Comparison of ENCODE assay signal across 22 cellular contexts in the genomic region with DNA sequence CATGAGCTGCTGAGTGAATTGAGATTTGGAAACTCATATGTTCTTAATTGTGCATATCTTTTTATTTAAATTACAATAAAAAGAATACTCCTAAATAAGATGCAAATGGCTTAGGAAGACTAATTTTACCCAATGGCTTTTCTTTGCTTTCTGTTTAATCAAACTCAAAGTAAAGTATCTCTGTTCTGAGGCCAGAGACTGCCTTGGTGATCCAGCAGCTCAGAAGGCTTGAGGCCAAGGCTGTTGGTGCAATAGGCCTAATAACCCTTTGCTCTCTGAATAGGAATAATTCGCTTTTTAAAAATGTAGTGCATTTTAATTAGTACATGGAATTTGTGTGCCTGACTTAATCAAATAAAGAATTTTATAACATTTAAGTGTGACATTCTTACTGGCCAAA.
DNase-seq lines count a peak whose midpoint lies in the region; ATAC-seq, FAIRE-seq and TF ChIP-seq lines count a peak whose summit lies in the region.
"Had no signal": no experiment of that assay in that cellular context is flagged by ENCODE, and none has a peak within 500 bp of the region (broad histone marks: within the 10 kb centered on the region; RNA-seq: fewer than 3 reads in every experiment).

No MANE protein-coding gene starts in this region.

- POLR2A ChIA-PET in HepG2 (lab: Yijun Ruan, JAX), result no interaction called here

- no peaks in the 10 kb centered on the region for H3K9me3 Mint-ChIP-seq in activated CD8-positive, alpha-beta memory T cell treated with anti-CD3 and anti-CD28 coated beads, Interleukin-2, amount 10 ng/mL, durations not matched to agents 7 days and 5 days (ENCODE audit: low read depth)
- H3K9me3 Mint-ChIP-seq: CD8-positive, alpha-beta T cell had no signal

- no peak for TF ChIP-seq CTCF in liver (IDR thresholded peaks at IDR 0.05; ENCODE audit: low read depth, low read length, missing input control)
- TF ChIP-seq CTCF in HepG2 (CRISPR knock-in tag; IDR thresholded peaks at IDR 0.05), result no peak

- TF ChIP-seq EP300 in HepG2 (IDR thresholded peaks at IDR 0.05; ENCODE audit: low read depth in 2 of 2, low read length in 2 of 2) (no peak), HepG2 (CRISPR knock-in tag; IDR thresholded peaks at IDR 0.05; ENCODE audit: borderline replicate concordance) (no peak)

- TF ChIP-seq POLR2A in HepG2 (IDR thresholded peaks at IDR 0.05; ENCODE audit: insufficient read depth in 1 of 2, low read depth in 2 of 2, low read length in 2 of 2), result no peak

- WGBS in liver, result 39% methylated on average over 1 of the region's 1 CpG
- 0% methylated on average over 1 of the region's 1 CpG for WGBS in HepG2 (ENCODE audit: low lambda C conversion rate)

- H3K36me3 ChIP-seq in liver (ENCODE audit: control insufficient read depth in 4 of 4, insufficient read depth in 3 of 4, low read depth in 1 of 4, low read length in 3 of 4), result no peaks in the 10 kb centered on the region
- no peaks in the 10 kb centered on the region; a peak in 1 of 5 replicates for H3K36me3 ChIP-seq in HepG2 (replicated peaks in 1 of 2; ENCODE audit: control insufficient read depth in 1 of 2, insufficient read depth in 2 of 2, low read length in 2 of 2)
- H3K36me3 ChIP-seq in adipocyte (ENCODE audit: control insufficient read depth, insufficient read depth, low read length, severe bottlenecking), result no peaks in the 10 kb centered on the region
- H3K36me3 ChIP-seq: BLaER1 had no signal

- peaks cover 10 to 19% (median 12%) of the 10 kb centered on the region in 4 donors for H3K4me1 ChIP-seq in liver (ENCODE audit: control insufficient read depth in 4 of 4, insufficient read depth in 4 of 4, low read length in 3 of 4)
- H3K4me1 ChIP-seq in HepG2 (ENCODE audit: insufficient read depth, low read length), result no peaks in the 10 kb centered on the region
- peaks cover 40% of the 10 kb centered on the region for H3K4me1 ChIP-seq in adipocyte (ENCODE audit: control insufficient read depth, insufficient read depth, low read length)
- H3K4me1 ChIP-seq: BLaER1, Caco-2 had no signal

- no peaks in the 10 kb centered on the region for H4K20me1 ChIP-seq in HepG2 (ENCODE audit: insufficient read depth, low read length)
- H4K20me1 ChIP-seq: BLaER1 had no signal

- no peak for DNase-seq in HepG2 (ENCODE audit: low spot score)
- DNase-seq in adipocyte (ENCODE audit: low read depth), result no peak
- DNase-seq in left lobe of liver (ENCODE audit: low spot score), result peak; percentile 51
- no peak for DNase-seq in ACHN
- DNase-seq in activated CD8-positive, alpha-beta memory T cell treated with anti-CD3 and anti-CD28 coated beads, Interleukin-2, amount 10 ng/mL, durations not matched to agents 7 days and 5 days, result no peak
- DNase-seq: Caco-2; CD4-positive, CD25-positive, alpha-beta regulatory T cell; CD8-positive, alpha-beta T cell; DMS153; DND-41; H7; HCEC 1CT had no signal

- no peak for FAIRE-seq in HepG2 (lab: Jason Lieb, UNC)
- FAIRE-seq: A204.1, G401.6, GM12892, H1 had no signal

- no TSS peak for BruUV-seq in HepG2 (replicated peaks; lab: Mats Ljungman, UMichigan)

- no peaks in the 10 kb centered on the region for H3K79me2 ChIP-seq in HepG2 (ENCODE audit: insufficient read depth, low read length)

- H2AFZ ChIP-seq in HepG2 (ENCODE audit: low read length), result no peak overlapping the region

- H3K9me3 ChIP-seq in liver (ENCODE audit: control insufficient read depth in 4 of 4, low read length in 3 of 4) (no peaks in the 10 kb centered on the region), HepG2 (ENCODE audit: low read length) (no peaks in the 10 kb centered on the region), adipocyte (ENCODE audit: control insufficient read depth, low read length) (no peaks in the 10 kb centered on the region)
- H3K9me3 ChIP-seq: BLaER1, Caco-2 had no signal

- no peaks in the 10 kb centered on the region for H3K36me3 Mint-ChIP-seq in activated CD8-positive, alpha-beta memory T cell treated with anti-CD3 and anti-CD28 coated beads, Interleukin-2, amount 10 ng/mL, durations not matched to agents 7 days and 5 days
- H3K36me3 Mint-ChIP-seq: CD4-positive, CD25-positive, alpha-beta regulatory T cell; CD8-positive, alpha-beta T cell had no signal

- no peak overlapping the region for H3K4me3 Mint-ChIP-seq in activated CD8-positive, alpha-beta memory T cell treated with anti-CD3 and anti-CD28 coated beads, Interleukin-2, amount 10 ng/mL, durations not matched to agents 7 days and 5 days
- H3K4me3 Mint-ChIP-seq: B cell; CD4-positive, CD25-positive, alpha-beta regulatory T cell; CD8-positive, alpha-beta T cell had no signal

- H3K27me3 ChIP-seq in liver (ENCODE audit: control insufficient read depth in 4 of 4, insufficient read depth in 4 of 4, low read length in 3 of 4), result no peaks in the 10 kb centered on the region
- peaks cover 0 to 11% of the 10 kb centered on the region in 2 experiments; a peak in 4 of 5 replicates for H3K27me3 ChIP-seq in HepG2 (ENCODE audit: control insufficient read depth in 1 of 2, insufficient read depth in 2 of 2, low read length in 2 of 2)
- H3K27me3 ChIP-seq in adipocyte (replicated peaks; ENCODE audit: control insufficient read depth, insufficient read depth, low read length), result no peaks in the 10 kb centered on the region
- H3K27me3 ChIP-seq: BLaER1 had no signal

- peak; percentile 3 to 25 for TF ChIP-seq RAD21 in liver (IDR thresholded peaks at IDR 0.05)
- no peak for TF ChIP-seq RAD21 in HepG2 (CRISPR knock-in tag; IDR thresholded peaks at IDR 0.05)

- ATAC-seq in HepG2 (no peak), left lobe of liver (peak; percentile 64), HG02642 (IDR thresholded peaks at IDR 0.05; ENCODE audit: poor library complexity, unreplicated experiment) (no peak)
- ATAC-seq in activated CD8-positive, alpha-beta memory T cell treated with anti-CD3 and anti-CD28 coated beads, Interleukin-2, amount 10 ng/mL, durations not matched to agents 7 days and 5 days, result no peak
- ATAC-seq: CD8-positive, alpha-beta T cell had no signal

- no peak overlapping the region for H3K4me2 ChIP-seq in HepG2 (ENCODE audit: low read depth, low read length)
- H3K4me2 ChIP-seq: BLaER1 had no signal

- in situ Hi-C loops in HepG2 (cut with HindIII; ENCODE audit: extremely low pct_ligation_motif_present, low pct_unique_long_range_greater_than_20kb), result no loop called here
- in situ Hi-C loops in ACHN (cut with HindIII; ENCODE audit: low pct_ligation_motif_present, low pct_unique_long_range_greater_than_20kb, low sequenced_read_pairs), result no loop called here

- no peaks in the 10 kb centered on the region for H3K4me1 Mint-ChIP-seq in activated CD8-positive, alpha-beta memory T cell treated with anti-CD3 and anti-CD28 coated beads, Interleukin-2, amount 10 ng/mL, durations not matched to agents 7 days and 5 days
- H3K4me1 Mint-ChIP-seq: B cell; CD4-positive, CD25-positive, alpha-beta regulatory T cell had no signal

- H3K27ac Mint-ChIP-seq in activated CD8-positive, alpha-beta memory T cell treated with anti-CD3 and anti-CD28 coated beads, Interleukin-2, amount 10 ng/mL, durations not matched to agents 7 days and 5 days, result no peak overlapping the region
- H3K27ac Mint-ChIP-seq: B cell; CD4-positive, CD25-positive, alpha-beta regulatory T cell; CD8-positive, alpha-beta T cell had no signal

- CTCF ChIA-PET in HepG2 (lab: Yijun Ruan, JAX; ENCODE audit: low intra/inter-chr PET ratio, low total read pairs), result no interaction called here
- CTCF ChIA-PET in activated CD8-positive, alpha-beta memory T cell treated with anti-CD3 and anti-CD28 coated beads, Interleukin-2, amount 10 ng/mL, durations not matched to agents 7 days and 5 days (lab: Charles Lee), result interaction anchor here (0.6 kb wide), 1 partner anchor 86 kb away, joined by 3 read pairs; no protein-coding TSS in a partner anchor

- intact Hi-C loops in HepG2 (cut with micrococcal nuclease; ENCODE audit: unreplicated experiment), result no loop called here

- H3K9ac ChIP-seq in liver (ENCODE audit: low read depth in 1 of 2, low read length in 2 of 2) (no peak overlapping the region), HepG2 (ENCODE audit: insufficient read depth, low read depth, low read length) (no peak overlapping the region), adipocyte (ENCODE audit: low read length) (peak overlapping the region; percentile 22)
- H3K9ac ChIP-seq: BLaER1 had no signal

- H3K27ac ChIP-seq in liver (ENCODE audit: low read depth in 1 of 2, low read length in 2 of 2), result no peak overlapping the region
- H3K27ac ChIP-seq in HepG2 (ENCODE audit: extremely low read length, insufficient read depth, low read length), result no peak overlapping the region
- H3K27ac ChIP-seq: 22Rv1, BLaER1, C4-2B had no signal

- H3K27me3 Mint-ChIP-seq in activated CD8-positive, alpha-beta memory T cell treated with anti-CD3 and anti-CD28 coated beads, Interleukin-2, amount 10 ng/mL, durations not matched to agents 7 days and 5 days, result peaks cover 7% of the 10 kb centered on the region

- no peak overlapping the region for H3K4me3 ChIP-seq in liver (ENCODE audit: low read depth in 1 of 3, low read length in 3 of 3)
- no peak overlapping the region for H3K4me3 ChIP-seq in HepG2 (replicated peaks in 1 of 3; ENCODE audit: insufficient read depth in 1 of 3, low read depth in 2 of 3, low read length in 3 of 3)
- H3K4me3 ChIP-seq in adipocyte (ENCODE audit: low read length), result no peak overlapping the region
- H3K4me3 ChIP-seq: BLaER1 had no signal

TF ChIP-seq in liver, 16 proteins besides CTCF, POLR2A, EP300 and RAD21:
- TF ChIP-seq RXRA (IDR thresholded peaks at IDR 0.05), result peak in 1 of 2 donors; percentile 64
- TF ChIP-seq HNF4A (conservative IDR thresholded peaks at IDR 0.05), result peak in 1 of 2 donors; percentile 44
- no peak for TF ChIP-seq FOXA2 (IDR thresholded peaks at IDR 0.05)

TF ChIP-seq in HepG2, 621 proteins besides CTCF, POLR2A, EP300 and RAD21:
- TF ChIP-seq IKZF1 (IDR thresholded peaks at IDR 0.05) (no peak), ZNF768 (CRISPR knock-in tag; IDR thresholded peaks at IDR 0.05) (no peak), ZNF660 (CRISPR knock-in tag; IDR thresholded peaks at IDR 0.05; ENCODE audit: borderline replicate concordance, low read depth) (no peak), PAWR (CRISPR knock-in tag; IDR thresholded peaks at IDR 0.05; ENCODE audit: borderline replicate concordance) (no peak), KMT2B (CRISPR knock-in tag; IDR thresholded peaks at IDR 0.05) (no peak), ONECUT2 (CRISPR knock-in tag; IDR thresholded peaks at IDR 0.05) (no peak), ZFP1 (CRISPR knock-in tag; IDR thresholded peaks at IDR 0.05) (no peak)
